ENCODE assay signal across 8 cellular contexts in genomic region chr6:28838634-28839442, GRCh38.
DNase-seq lines count a peak whose midpoint lies in the region; ATAC-seq and TF ChIP-seq lines count a peak whose summit lies in the region.

No MANE protein-coding gene starts in this region.

- no CpG with 5 or more reads among the region's 43 CpGs for WGBS in H9 (ENCODE audit: extremely low coverage, insufficient read length, low lambda C conversion rate)

- H3K23me2 ChIP-seq in H9 (ENCODE audit: insufficient read length, low read depth, low read length, poor library complexity, severe bottlenecking), result no peaks in the 10 kb centered on the region

- H3K56ac ChIP-seq in H9 (ENCODE audit: insufficient read length, low read depth, low read length), result no peak overlapping the region

- H4K91ac ChIP-seq in H9 (ENCODE audit: insufficient read length, low read depth, low read length), result no peak overlapping the region

- H3K9me2 ChIP-seq in DOHH2 (replicated peaks; ENCODE audit: control insufficient read depth, low read length), result no peaks in the 10 kb centered on the region
- no peaks in the 10 kb centered on the region for H3K9me2 ChIP-seq in MM.1S (replicated peaks; ENCODE audit: insufficient read depth, low read length)

- H3K9ac ChIP-seq in H9 (ENCODE audit: extremely low read depth, insufficient read length, low read length) (peak overlapping the region; percentile 85), MM.1S (ENCODE audit: low read length) (peak overlapping the region; percentile 54; the same call in 1 of the 2 replicates), neural progenitor cell (no peak overlapping the region)

- H3K27me3 Mint-ChIP-seq in H9 (ENCODE audit: low read depth) (peaks cover 36% of the 10 kb centered on the region), neural progenitor cell (ENCODE audit: insufficient read depth, low read depth) (peaks cover 42% of the 10 kb centered on the region)
- peaks cover 52% of the 10 kb centered on the region for H3K27me3 Mint-ChIP-seq in stimulated activated naive CD8-positive, alpha-beta T cell treated with anti-CD3 and anti-CD28 coated beads, Interleukin-15, Interleukin-2, amounts not matched to agents 100 ng/mL and 50 ng/mL, for 24 hours

- no peak overlapping the region for H2BK12ac ChIP-seq in H9 (ENCODE audit: insufficient read length, low read depth, low read length)

- H3K27me3 ChIP-seq in DOHH2 (ENCODE audit: control insufficient read depth, low read length) (no peaks in the 10 kb centered on the region), H9 (ENCODE audit: insufficient read depth, low read length) (no peaks in the 10 kb centered on the region), MM.1S (replicated peaks; ENCODE audit: insufficient read depth, low read length) (peaks cover 10% of the 10 kb centered on the region), foreskin keratinocyte (peaks cover 5% of the 10 kb centered on the region), neural progenitor cell (peaks cover 57% of the 10 kb centered on the region)

- peak overlapping the region; percentile 95 for H3K18ac ChIP-seq in H9 (ENCODE audit: insufficient read length, low read depth, low read length)

- H3K27ac ChIP-seq in DOHH2 (ENCODE audit: low read depth, low read length) (peak overlapping the region; percentile 65), H9 (ENCODE audit: insufficient read length, low read depth, low read length) (no peak overlapping the region), MM.1S (ENCODE audit: low read length) (peak overlapping the region; percentile 57; the same call in 1 of the 2 replicates), foreskin keratinocyte (no peak overlapping the region), neural progenitor cell (no peak overlapping the region)

- no peaks in the 10 kb centered on the region for H4K20me1 ChIP-seq in DOHH2 (ENCODE audit: control insufficient read depth, insufficient read depth, low read depth, low read length)
- no peaks in the 10 kb centered on the region for H4K20me1 ChIP-seq in H9 (ENCODE audit: control insufficient read depth, insufficient read depth, insufficient read length)
- no peaks in the 10 kb centered on the region for H4K20me1 ChIP-seq in MM.1S (ENCODE audit: insufficient read depth, low read length)
- no peaks in the 10 kb centered on the region for H4K20me1 ChIP-seq in neural progenitor cell (ENCODE audit: low read depth)

- H2BK5ac ChIP-seq in H9 (ENCODE audit: insufficient read length, low read length), result no peak overlapping the region

- H3K4me3 Mint-ChIP-seq in H9, result peak overlapping the region; percentile 93 to 99
- H3K4me3 Mint-ChIP-seq in neural progenitor cell, result peak overlapping the region; percentile 95
- H3K4me3 Mint-ChIP-seq in stimulated activated naive CD8-positive, alpha-beta T cell treated with anti-CD3 and anti-CD28 coated beads, Interleukin-15, Interleukin-2, amounts not matched to agents 100 ng/mL and 50 ng/mL, for 24 hours, result peak overlapping the region; percentile 92

- H3K9me3 Mint-ChIP-seq in H9, result peaks cover 0 to 8% of the 10 kb centered on the region in 2 experiments; a peak in 2 of 5 replicates
- H3K9me3 Mint-ChIP-seq in neural progenitor cell, result peaks cover 7% of the 10 kb centered on the region
- H3K9me3 Mint-ChIP-seq in stimulated activated naive CD8-positive, alpha-beta T cell treated with anti-CD3 and anti-CD28 coated beads, Interleukin-15, Interleukin-2, amounts not matched to agents 100 ng/mL and 50 ng/mL, for 24 hours, result no peaks in the 10 kb centered on the region

- H3F3A ChIP-seq in DOHH2 (ENCODE audit: control insufficient read depth, insufficient read depth), result peaks cover 9% of the 10 kb centered on the region
- H3F3A ChIP-seq in MM.1S (ENCODE audit: insufficient read depth, low read length), result peaks cover 8% of the 10 kb centered on the region
- peaks cover 20% of the 10 kb centered on the region for H3F3A ChIP-seq in neural progenitor cell (ENCODE audit: low read depth)

- no peak overlapping the region for H4K5ac ChIP-seq in H9 (ENCODE audit: insufficient read length, low read depth, low read length)

- H2BK120ac ChIP-seq in H9 (ENCODE audit: low read depth, low read length, poor library complexity, severe bottlenecking), result no peak overlapping the region

- TF ChIP-seq CTCF in DOHH2 (IDR thresholded peaks at IDR 0.05; ENCODE audit: low read depth, low read length, poor library complexity, severe bottlenecking) (peak; percentile 76), H9 (conservative IDR thresholded peaks at IDR 0.05) (peak; percentile 80), MM.1S (IDR thresholded peaks at IDR 0.05; ENCODE audit: low read length) (peak; percentile 64), foreskin keratinocyte (conservative IDR thresholded peaks at IDR 0.05) (peak; percentile 78), neural progenitor cell (IDR thresholded peaks at IDR 0.05) (peak; percentile 77)

- H3K27ac Mint-ChIP-seq in H9, result peak overlapping the region in 2 of 3 experiments; percentile 85 to 90; a peak in 2 of 7 replicates
- H3K27ac Mint-ChIP-seq in neural progenitor cell, result peak overlapping the region; percentile 100
- peak overlapping the region; percentile 86 for H3K27ac Mint-ChIP-seq in stimulated activated naive CD8-positive, alpha-beta T cell treated with anti-CD3 and anti-CD28 coated beads, Interleukin-15, Interleukin-2, amounts not matched to agents 100 ng/mL and 50 ng/mL, for 24 hours

- no peak overlapping the region for H3T11ph ChIP-seq in H9 (ENCODE audit: low read length)

- H3K4me1 ChIP-seq in DOHH2 (ENCODE audit: control insufficient read depth, low read length) (peaks cover 11% of the 10 kb centered on the region), H9 (ENCODE audit: insufficient read depth, low read length) (no peaks in the 10 kb centered on the region), MM.1S (ENCODE audit: low read length) (no peaks in the 10 kb centered on the region), foreskin keratinocyte (no peaks in the 10 kb centered on the region), neural progenitor cell (no peaks in the 10 kb centered on the region)

- H3K4me3 ChIP-seq in DOHH2 (ENCODE audit: low read length), result peak overlapping the region; percentile 93
- peak overlapping the region; percentile 82 for H3K4me3 ChIP-seq in MM.1S (ENCODE audit: low read length)
- peak overlapping the region; percentile 82 for H3K4me3 ChIP-seq in neural progenitor cell

- no peak overlapping the region for H3K4ac ChIP-seq in H9 (ENCODE audit: low read depth, low read length)

- H3K4me1 Mint-ChIP-seq in H9 (peaks cover 6 to 9% of the 10 kb centered on the region in 2 experiments), neural progenitor cell (peaks cover 12% of the 10 kb centered on the region)
- H3K4me1 Mint-ChIP-seq in stimulated activated naive CD8-positive, alpha-beta T cell treated with anti-CD3 and anti-CD28 coated beads, Interleukin-15, Interleukin-2, amounts not matched to agents 100 ng/mL and 50 ng/mL, for 24 hours (ENCODE audit: low read depth), result peaks cover 23% of the 10 kb centered on the region

- no peak overlapping the region for H2BK15ac ChIP-seq in H9 (ENCODE audit: low read depth, low read length)

- H3K4me2 ChIP-seq in DOHH2 (ENCODE audit: low read length), result peak overlapping the region; percentile 68
- peak overlapping the region; percentile 65 for H3K4me2 ChIP-seq in H9 (ENCODE audit: insufficient read depth, insufficient read length, low read length)
- peak overlapping the region; percentile 85 for H3K4me2 ChIP-seq in MM.1S (ENCODE audit: low read depth, low read length)
- H3K4me2 ChIP-seq in neural progenitor cell, result peak overlapping the region; percentile 92

- peak overlapping the region; percentile 74; the same call in 1 of the 2 replicates for H3K14ac ChIP-seq in H9 (ENCODE audit: insufficient read depth, low read length)

- H3K36me3 ChIP-seq in DOHH2 (ENCODE audit: control insufficient read depth, low read length) (peaks cover 3% of the 10 kb centered on the region; the same call in 1 of the 2 replicates), MM.1S (replicated peaks; ENCODE audit: insufficient read depth, low read length) (no peaks in the 10 kb centered on the region), neural progenitor cell (no peaks in the 10 kb centered on the region)

- peak; percentile 79 for ATAC-seq in foreskin keratinocyte

- peak; percentile 93 for DNase-seq in H9
- DNase-seq in MM.1S, result peak; percentile 84
- DNase-seq in SIG-M5 (lab: John Stamatoyannopoulos, UW), result peak; percentile 45
- DNase-seq in activated gamma-delta T cell (lab: John Stamatoyannopoulos, UW), result peak; percentile 45
- DNase-seq in foreskin keratinocyte, result peak; percentile 55 to 80
- DNase-seq in neural progenitor cell (ENCODE audit: low spot score), result peak; percentile 94

- H3K79me2 ChIP-seq in DOHH2 (ENCODE audit: control insufficient read depth, low read length) (no peaks in the 10 kb centered on the region), H9 (ENCODE audit: insufficient read depth, low read length) (no peaks in the 10 kb centered on the region), MM.1S (ENCODE audit: low read length) (no peaks in the 10 kb centered on the region), neural progenitor cell (ENCODE audit: low read depth) (no peaks in the 10 kb centered on the region)

- H2BK20ac ChIP-seq in H9 (ENCODE audit: low read depth, low read length, poor library complexity, severe bottlenecking), result no peak overlapping the region

- H3K9me3 ChIP-seq in DOHH2 (ENCODE audit: control insufficient read depth, insufficient read depth, low read length) (no peaks in the 10 kb centered on the region), H9 (ENCODE audit: control insufficient read depth, low read depth, low read length) (no peaks in the 10 kb centered on the region), MM.1S (replicated peaks; ENCODE audit: insufficient read depth, low read length) (no peaks in the 10 kb centered on the region), neural progenitor cell (ENCODE audit: low read depth) (no peaks in the 10 kb centered on the region)

- H4K8ac ChIP-seq in H9 (replicated peaks; ENCODE audit: insufficient read length, low read depth, low read length), result no peak overlapping the region

- H2AFZ ChIP-seq in H9 (ENCODE audit: low read length) (peak overlapping the region; percentile 99), MM.1S (ENCODE audit: low read length) (peak overlapping the region; percentile 86), neural progenitor cell (replicated peaks) (peak overlapping the region; percentile 95)

- no peak overlapping the region for H2AK5ac ChIP-seq in H9 (ENCODE audit: insufficient read length, low read length)

- no peak overlapping the region for H3K23ac ChIP-seq in H9 (ENCODE audit: insufficient read length, low read depth, low read length)

- H3K36me3 Mint-ChIP-seq in H9 (ENCODE audit: insufficient read depth in 1 of 3, low read depth in 3 of 3), result no peaks in the 10 kb centered on the region
- H3K36me3 Mint-ChIP-seq in neural progenitor cell, result peaks cover 4% of the 10 kb centered on the region
- no peaks in the 10 kb centered on the region for H3K36me3 Mint-ChIP-seq in stimulated activated naive CD8-positive, alpha-beta T cell treated with anti-CD3 and anti-CD28 coated beads, Interleukin-15, Interleukin-2, amounts not matched to agents 100 ng/mL and 50 ng/mL, for 24 hours (ENCODE audit: low read depth)

- no peaks in the 10 kb centered on the region for H3K79me1 ChIP-seq in H9 (ENCODE audit: insufficient read depth, low read depth, low read length, poor library complexity, severe bottlenecking)

Comparison
In these comparisons a context has a peak if more than half of its experiments do, and no peak if none do; other contexts are left out.
1. H3K27ac ChIP-seq: peak in DOHH2 (single experiment) and MM.1S (single experiment); none in H9 (single experiment), foreskin keratinocyte (single experiment) and neural progenitor cell (single experiment).
2. Peak in every context shown above with its lines, with median percentiles within 50 percentile points of each other: H3K4me2 ChIP-seq, H3K4me3 ChIP-seq, CTCF ChIP-seq, DNase-seq, H2AFZ ChIP-seq, H3K27ac Mint-ChIP-seq and H3K4me3 Mint-ChIP-seq.